Comparison of ENCODE assay signal across 8 cellular contexts in genomic region chr6:28864321-28864923, GRCh38. TPM values are rescaled to one million over a fixed set of nuclear protein-coding genes. Genes with fewer than 3 reads are reported as not detected.
DNase-seq lines count a peak whose midpoint lies in the region; ATAC-seq and TF ChIP-seq lines count a peak whose summit lies in the region.

No MANE protein-coding gene starts in this region.

- peak overlapping the region; percentile 81 for H3K4me3 ChIP-seq in Caco-2 (ENCODE audit: low read depth, low read length)
- H3K4me3 ChIP-seq in MM.1S (ENCODE audit: low read length), result peak overlapping the region; percentile 72
- H3K4me3 ChIP-seq in ectodermal cell (ENCODE audit: insufficient read depth, low read depth, low read length), result peak overlapping the region; percentile 97
- H3K4me3 ChIP-seq in neuronal stem cell (ENCODE audit: low read length in 2 of 2), result peak overlapping the region; percentile 58 to 89

- peak overlapping the region; percentile 46; the same call in 1 of the 2 replicates for H2AFZ ChIP-seq in MM.1S (ENCODE audit: low read length)
- H2AFZ ChIP-seq in neuronal stem cell (ENCODE audit: low read length), result peak overlapping the region; percentile 93

- H3K14ac ChIP-seq in neuronal stem cell (ENCODE audit: low read length), result no peak overlapping the region

- no peak overlapping the region for H3K27ac ChIP-seq in MM.1S (ENCODE audit: low read length)
- H3K27ac ChIP-seq in ectodermal cell (ENCODE audit: insufficient read depth, low read depth, low read length, poor library complexity, severe bottlenecking), result peak overlapping the region; percentile 32
- no peak overlapping the region for H3K27ac ChIP-seq in neuronal stem cell (replicated peaks; ENCODE audit: low read length)

- H3K9me3 ChIP-seq in Caco-2 (no peaks in the 10 kb centered on the region), MM.1S (replicated peaks; ENCODE audit: insufficient read depth, low read length) (no peaks in the 10 kb centered on the region), ectodermal cell (ENCODE audit: control insufficient read depth, low read length) (no peaks in the 10 kb centered on the region), neuronal stem cell (replicated peaks in 1 of 2; ENCODE audit: control insufficient read depth in 2 of 2, insufficient read depth in 1 of 2, low read depth in 1 of 2, low read length in 2 of 2) (peaks cover 3 to 12% of the 10 kb centered on the region in 2 donors)

- H4K8ac ChIP-seq in neuronal stem cell (ENCODE audit: low read depth, low read length), result no peak overlapping the region

- H4K20me1 ChIP-seq in MM.1S (ENCODE audit: insufficient read depth, low read length), result no peaks in the 10 kb centered on the region

- no peak overlapping the region for H2BK120ac ChIP-seq in neuronal stem cell (ENCODE audit: low read depth, low read length)

- peaks cover 7% of the 10 kb centered on the region; the same call in 1 of the 2 replicates for H3F3A ChIP-seq in MM.1S (ENCODE audit: insufficient read depth, low read length)

- no peaks in the 10 kb centered on the region for H3K9me2 ChIP-seq in MM.1S (replicated peaks; ENCODE audit: insufficient read depth, low read length)

- H3K79me2 ChIP-seq in MM.1S (ENCODE audit: low read length), result no peaks in the 10 kb centered on the region

- no peak for DNase-seq in Caco-2
- no peak for DNase-seq in MM.1S
- no peak for DNase-seq in neuronal stem cell (ENCODE audit: low spot score)
- DNase-seq in sciatic nerve (ENCODE audit: low spot score), result no peak
- no peak for DNase-seq in NCI-H345 (lab: John Stamatoyannopoulos, UW)
- DNase-seq in NCI-H1417 treated with DMSO at 0.1 percent for 48 hours (lab: John Stamatoyannopoulos, UW), result no peak

- H3K27me3 ChIP-seq in Caco-2 (replicated peaks; ENCODE audit: control insufficient read depth, insufficient read depth, low read length) (no peaks in the 10 kb centered on the region), MM.1S (replicated peaks; ENCODE audit: insufficient read depth, low read length) (no peaks in the 10 kb centered on the region), ectodermal cell (ENCODE audit: control insufficient read depth, insufficient read depth, low read length, poor library complexity, severe bottlenecking) (no peaks in the 10 kb centered on the region), neuronal stem cell (ENCODE audit: control insufficient read depth in 3 of 3, insufficient read depth in 3 of 3, low read depth in 1 of 3, low read length in 3 of 3) (no peaks in the 10 kb centered on the region)

- no peaks in the 10 kb centered on the region for H3K79me1 ChIP-seq in neuronal stem cell (ENCODE audit: low read depth, low read length)

- POLR2A ChIA-PET in Caco-2 (lab: Charles Lee), result interaction anchor here (0.6 kb wide), 1 partner anchor 13 kb away, joined by 4 read pairs; no protein-coding TSS in a partner anchor

- no peaks in the 10 kb centered on the region for H3K27me3 Mint-ChIP-seq in Caco-2 (ENCODE audit: insufficient read depth, unreplicated experiment)

- no peak overlapping the region for H2BK15ac ChIP-seq in neuronal stem cell (ENCODE audit: low read length)

- TF ChIP-seq CTCF in Caco-2 (IDR thresholded peaks at IDR 0.05; ENCODE audit: insufficient read depth in 1 of 2, low read depth in 1 of 2, low read length in 1 of 2, severe bottlenecking in 1 of 2, unreplicated experiment in 1 of 2) (peak in 1 of 2 experiments; percentile 51), MM.1S (IDR thresholded peaks at IDR 0.05; ENCODE audit: low read length) (no peak)

- no peak for ATAC-seq in sciatic nerve
- ATAC-seq in GM21515 (IDR thresholded peaks at IDR 0.05; ENCODE audit: unreplicated experiment), result no peak

- peak overlapping the region; percentile 56 for H2AK5ac ChIP-seq in neuronal stem cell (ENCODE audit: low read depth, low read length)

- intact Hi-C loops in Caco-2 (cut with micrococcal nuclease; ENCODE audit: unreplicated experiment), result loop anchor here (1.0 to 10.0 kb wide), 3 partner anchors 178 to 1730 kb away; a partner anchor contains a TSS
- intact Hi-C loops in sciatic nerve (cut with DNase I), result no loop called here

- H3K9ac ChIP-seq in MM.1S (ENCODE audit: low read length), result no peak overlapping the region
- no peak overlapping the region for H3K9ac ChIP-seq in neuronal stem cell (ENCODE audit: low read depth, low read length, poor library complexity)

- no peak overlapping the region for H3K18ac ChIP-seq in neuronal stem cell (ENCODE audit: low read length)

- H3K4me1 Mint-ChIP-seq in Caco-2 (ENCODE audit: low read depth, unreplicated experiment), result peaks cover 20% of the 10 kb centered on the region

- H3K4ac ChIP-seq in neuronal stem cell (ENCODE audit: low read length), result no peak overlapping the region

- no TSS peak for BruUV-seq in Caco-2 (replicated peaks; lab: Mats Ljungman, UMichigan)

- H3K9me3 Mint-ChIP-seq in Caco-2 (ENCODE audit: unreplicated experiment), result no peaks in the 10 kb centered on the region

- H3K23ac ChIP-seq in neuronal stem cell (ENCODE audit: low read depth, low read length, poor library complexity), result no peak overlapping the region

- peak overlapping the region; percentile 79 for H3K4me3 Mint-ChIP-seq in Caco-2 (ENCODE audit: unreplicated experiment)

- H4K91ac ChIP-seq in neuronal stem cell (ENCODE audit: low read depth, low read length, poor library complexity), result no peak overlapping the region

- peak overlapping the region; percentile 96 for H3K27ac Mint-ChIP-seq in Caco-2 (ENCODE audit: unreplicated experiment)

- WGBS in ectodermal cell, 2 experiments, result 49 to 51% methylated on average over 25 of the region's 25 CpGs
- WGBS in neuronal stem cell (ENCODE audit: extremely low coverage in 2 of 2, insufficient read length in 2 of 2, insufficient replicate concordance in 1 of 2), 2 donors, result no CpG with 5 or more reads among the region's 25 CpGs

- H2BK5ac ChIP-seq in neuronal stem cell (ENCODE audit: low read length), result no peak overlapping the region

- peaks cover 11% of the 10 kb centered on the region for H3K4me1 ChIP-seq in Caco-2
- no peaks in the 10 kb centered on the region for H3K4me1 ChIP-seq in MM.1S (ENCODE audit: low read length)
- H3K4me1 ChIP-seq in ectodermal cell (ENCODE audit: control insufficient read depth, insufficient read depth, low read length), result no peaks in the 10 kb centered on the region
- H3K4me1 ChIP-seq in neuronal stem cell (ENCODE audit: control insufficient read depth in 2 of 2, insufficient read depth in 1 of 2, low read depth in 1 of 2, low read length in 2 of 2), result no peaks in the 10 kb centered on the region

- H3K36me3 Mint-ChIP-seq in Caco-2 (ENCODE audit: insufficient read depth, unreplicated experiment), result peaks cover 46% of the 10 kb centered on the region

- H3K36me3 ChIP-seq in Caco-2 (ENCODE audit: control insufficient read depth, insufficient read depth, low read length), result no peaks in the 10 kb centered on the region
- no peaks in the 10 kb centered on the region for H3K36me3 ChIP-seq in MM.1S (replicated peaks; ENCODE audit: insufficient read depth, low read length)
- no peaks in the 10 kb centered on the region for H3K36me3 ChIP-seq in ectodermal cell (ENCODE audit: control insufficient read depth, insufficient read depth, low read length)
- H3K36me3 ChIP-seq in neuronal stem cell (replicated peaks in 1 of 2; ENCODE audit: control insufficient read depth in 2 of 2, insufficient read depth in 2 of 2, low read length in 2 of 2), result no peaks in the 10 kb centered on the region

- no peak overlapping the region for H2BK12ac ChIP-seq in neuronal stem cell (ENCODE audit: low read length)

- CTCF ChIA-PET in Caco-2 (lab: Charles Lee), result interaction anchor here (1.3 kb wide), 1 partner anchor 152 kb away, joined by 3 read pairs; no protein-coding TSS in a partner anchor

- H3K4me2 ChIP-seq in MM.1S (ENCODE audit: low read depth, low read length), result peak overlapping the region; percentile 67; the same call in 1 of the 2 replicates
- H3K4me2 ChIP-seq in neuronal stem cell (ENCODE audit: insufficient read depth, low read length, poor library complexity, severe bottlenecking), result peak overlapping the region; percentile 59

RNA-seq across cellular contexts. Expression of gene TRIM27, which starts 59.4 kb away (rescaled TPM):
- total RNA-seq in Caco-2 (2022) (47.6 and 48.7 TPM in 2 replicates), sciatic nerve (50.0 TPM)
- 66.1 TPM for polyA plus RNA-seq in ectodermal cell (2013, experiment 1 of 4)
- polyA plus RNA-seq in ectodermal cell (2013, experiment 2 of 4), result 64.5 TPM
- 49.7 TPM for polyA plus RNA-seq in ectodermal cell (2013, experiment 3 of 4)
- 55.0 TPM for polyA plus RNA-seq in ectodermal cell (2013, experiment 4 of 4)
- 38.5 TPM for polyA plus RNA-seq in neuronal stem cell (2013, experiment 1 of 2)
- 37.5 TPM for polyA plus RNA-seq in neuronal stem cell (2013, experiment 2 of 2)
